10 cellular contexts compared by ENCODE assay signal in genomic region chr12:113049976-113050742, GRCh38. TPM values are rescaled to one million over a fixed set of nuclear protein-coding genes. Genes with fewer than 3 reads are reported as not detected.
DNase-seq lines count a peak whose midpoint lies in the region; ATAC-seq and TF ChIP-seq lines count a peak whose summit lies in the region.
"Had no signal": no experiment of that assay in that cellular context is flagged by ENCODE, and none has a peak within 500 bp of the region (broad histone marks: within the 10 kb centered on the region; RNA-seq: fewer than 3 reads in every experiment).

No MANE protein-coding gene starts in this region.

- no peaks in the 10 kb centered on the region for H3K4me1 ChIP-seq in upper lobe of right lung

- peak; percentile 40 for DNase-seq in natural killer cell treated with Interleukin-12 subunit alpha and Interleukin-12 subunit beta and Interleukin-15 and Interleukin-18, amount 100 ng/mL, for 72 hours (ENCODE audit: low spot score)
- DNase-seq in natural killer cell (no peak), NCI-H69 (lab: John Stamatoyannopoulos, UW) (peak; percentile 67), epithelial cell of proximal tubule (ENCODE audit: low read depth) (no peak), upper lobe of right lung (peak; percentile 65), left ventricle myocardium superior (no peak)
- no peak for DNase-seq in activated naive CD4-positive, alpha-beta T cell treated with anti-CD3 and anti-CD28 coated beads, Interleukin-2, amount 10 ng/mL, durations not matched to agents 7 days and 5 days
- DNase-seq: GDM1 had no signal

- H3K27me3 ChIP-seq in upper lobe of right lung = peaks cover under 1% of the 10 kb centered on the region

- H3K36me3 Mint-ChIP-seq in natural killer cell treated with Interleukin-12 subunit alpha and Interleukin-12 subunit beta and Interleukin-15 and Interleukin-18, amount 100 ng/mL, for 72 hours = no peaks in the 10 kb centered on the region
- no peaks in the 10 kb centered on the region for H3K36me3 Mint-ChIP-seq in natural killer cell
- H3K36me3 Mint-ChIP-seq in activated naive CD4-positive, alpha-beta T cell treated with anti-CD3 and anti-CD28 coated beads, Interleukin-2, amount 10 ng/mL, durations not matched to agents 7 days and 5 days = no peaks in the 10 kb centered on the region

- H3K27ac ChIP-seq in upper lobe of right lung = no peak overlapping the region

- TF ChIP-seq CTCF in natural killer cell (IDR thresholded peaks at IDR 0.05) (no peak), epithelial cell of proximal tubule (conservative IDR thresholded peaks at IDR 0.05; ENCODE audit: low read depth, low read length) (peak; percentile 87), upper lobe of right lung (IDR thresholded peaks at IDR 0.05) (no peak)

- peaks cover 8 to 14% of the 10 kb centered on the region in 2 donors for H3K27me3 Mint-ChIP-seq in natural killer cell treated with Interleukin-12 subunit alpha and Interleukin-12 subunit beta and Interleukin-15 and Interleukin-18, amount 100 ng/mL, for 72 hours
- H3K27me3 Mint-ChIP-seq in natural killer cell (ENCODE audit: low read depth in 2 of 2) = peaks cover 0 to 15% of the 10 kb centered on the region in 2 donors
- peaks cover 30% of the 10 kb centered on the region for H3K27me3 Mint-ChIP-seq in activated naive CD4-positive, alpha-beta T cell treated with anti-CD3 and anti-CD28 coated beads, Interleukin-2, amount 10 ng/mL, durations not matched to agents 7 days and 5 days

- no peaks in the 10 kb centered on the region for H3K9me3 Mint-ChIP-seq in natural killer cell treated with Interleukin-12 subunit alpha and Interleukin-12 subunit beta and Interleukin-15 and Interleukin-18, amount 100 ng/mL, for 72 hours
- H3K9me3 Mint-ChIP-seq in natural killer cell = no peaks in the 10 kb centered on the region
- no peaks in the 10 kb centered on the region for H3K9me3 Mint-ChIP-seq in activated naive CD4-positive, alpha-beta T cell treated with anti-CD3 and anti-CD28 coated beads, Interleukin-2, amount 10 ng/mL, durations not matched to agents 7 days and 5 days

- intact Hi-C loops in natural killer cell (cut with micrococcal nuclease) = no loop called here
- intact Hi-C loops in upper lobe of right lung (cut with DNase I) = loop anchor here (10.0 kb wide), 1 partner anchor 125 kb away; no protein-coding TSS in a partner anchor
- intact Hi-C loops in left ventricle myocardium superior (cut with micrococcal nuclease) = loop anchor here (10.0 kb wide), 1 partner anchor 105 kb away; no protein-coding TSS in a partner anchor

- H3K4me3 Mint-ChIP-seq in natural killer cell treated with Interleukin-12 subunit alpha and Interleukin-12 subunit beta and Interleukin-15 and Interleukin-18, amount 100 ng/mL, for 72 hours = no peak overlapping the region
- no peak overlapping the region for H3K4me3 Mint-ChIP-seq in natural killer cell
- no peak overlapping the region for H3K4me3 Mint-ChIP-seq in activated naive CD4-positive, alpha-beta T cell treated with anti-CD3 and anti-CD28 coated beads, Interleukin-2, amount 10 ng/mL, durations not matched to agents 7 days and 5 days

- H3K27ac Mint-ChIP-seq in natural killer cell treated with Interleukin-12 subunit alpha and Interleukin-12 subunit beta and Interleukin-15 and Interleukin-18, amount 100 ng/mL, for 72 hours = no peak overlapping the region
- H3K27ac Mint-ChIP-seq in natural killer cell = no peak overlapping the region
- no peak overlapping the region for H3K27ac Mint-ChIP-seq in activated naive CD4-positive, alpha-beta T cell treated with anti-CD3 and anti-CD28 coated beads, Interleukin-2, amount 10 ng/mL, durations not matched to agents 7 days and 5 days

- H3K4me3 ChIP-seq in epithelial cell of proximal tubule (ENCODE audit: low read depth, low read length) (no peak overlapping the region), upper lobe of right lung (no peak overlapping the region)

- CTCF ChIA-PET in activated naive CD4-positive, alpha-beta T cell treated with anti-CD3 and anti-CD28 coated beads, Interleukin-2, amount 10 ng/mL, durations not matched to agents 7 days and 5 days (lab: Charles Lee) = interaction anchor here (0.6 to 3.2 kb wide), 12 partner anchors 38 to 124 kb away, joined by 3 to 33 read pairs (median 4); no protein-coding TSS in a partner anchor

- no peaks in the 10 kb centered on the region for H3K9me3 ChIP-seq in upper lobe of right lung

- no peaks in the 10 kb centered on the region for H3K36me3 ChIP-seq in upper lobe of right lung

- H3K4me1 Mint-ChIP-seq in natural killer cell treated with Interleukin-12 subunit alpha and Interleukin-12 subunit beta and Interleukin-15 and Interleukin-18, amount 100 ng/mL, for 72 hours (ENCODE audit: low read depth in 2 of 2) = peaks cover 0 to 5% of the 10 kb centered on the region in 2 donors
- peaks cover 0 to 6% of the 10 kb centered on the region in 2 donors for H3K4me1 Mint-ChIP-seq in natural killer cell
- no peaks in the 10 kb centered on the region for H3K4me1 Mint-ChIP-seq in activated naive CD4-positive, alpha-beta T cell treated with anti-CD3 and anti-CD28 coated beads, Interleukin-2, amount 10 ng/mL, durations not matched to agents 7 days and 5 days

- ATAC-seq in natural killer cell treated with Interleukin-12 subunit alpha and Interleukin-12 subunit beta and Interleukin-15 and Interleukin-18, amount 100 ng/mL, for 72 hours = no peak
- ATAC-seq in natural killer cell (no peak), upper lobe of right lung (peak; percentile 60), GM21360 (IDR thresholded peaks at IDR 0.05; ENCODE audit: unreplicated experiment) (no peak), left ventricle myocardium superior (no peak)

RNA-seq across cellular contexts. Expression of gene DTX1, which starts 6.4 kb away (rescaled TPM):
- total RNA-seq in natural killer cell treated with Interleukin-12 subunit alpha and Interleukin-12 subunit beta and Interleukin-15 and Interleukin-18, amount 100 ng/mL, for 72 hours = 1 to 10 TPM in 1 of 2 donors, not detected in 1; 1.2 TPM
- total RNA-seq in natural killer cell (1 to 10 TPM; 1.7 to 4.2 (median 4.0) TPM), epithelial cell of proximal tubule (not detected in 2 replicates), upper lobe of right lung (5.1 TPM), left ventricle myocardium superior (2.4 TPM)
- total RNA-seq: fibroblast of lung had no signal

Comparison
In these comparisons a context has a peak if more than half of its experiments do, and no peak if none do; other contexts are left out.
1. DNase-seq: peak in natural killer cell treated with Interleukin-12 subunit alpha and Interleukin-12 subunit beta and Interleukin-15 and Interleukin-18, amount 100 ng/mL, for 72 hours (single experiment), NCI-H69 (single experiment) and upper lobe of right lung (single experiment); none in natural killer cell (single experiment), epithelial cell of proximal tubule (single experiment), activated naive CD4-positive, alpha-beta T cell treated with anti-CD3 and anti-CD28 coated beads, Interleukin-2, amount 10 ng/mL, durations not matched to agents 7 days and 5 days (single experiment) and left ventricle myocardium superior (single experiment).